1 cellular context compared by ENCODE assay signal in genomic region chr7:98348726-98349474, GRCh38.
TF ChIP-seq lines count a peak whose summit lies in the region.

No MANE protein-coding gene starts in this region.

TF ChIP-seq in K562, 482 proteins besides CTCF, POLR2A, EP300 and RAD21 (continued from another document and continues in another):
- TF ChIP-seq ZNF280A (IDR thresholded peaks at IDR 0.05; ENCODE audit: low read depth, partially characterized antibody): no peak
- peak; percentile 43; the same call in 1 of the 2 replicates for TF ChIP-seq NKRF (IDR thresholded peaks at IDR 0.05; ENCODE audit: borderline replicate concordance)
- peak; percentile 21; the same call in 1 of the 2 replicates for TF ChIP-seq STAT5A (IDR thresholded peaks at IDR 0.05; ENCODE audit: borderline replicate concordance, low read length)
- peak; percentile 50; the same call in 1 of the 2 replicates for TF ChIP-seq ETV1 (tag; conservative IDR thresholded peaks at IDR 0.05; ENCODE audit: low read depth)
- peak; percentile 49 for TF ChIP-seq USF2 (CRISPR knock-in tag; IDR thresholded peaks at IDR 0.05)
- TF ChIP-seq CXXC5 (CRISPR knock-in tag; IDR thresholded peaks at IDR 0.05): peak; percentile 51
- TF ChIP-seq ZNF740 (CRISPR knock-in tag; IDR thresholded peaks at IDR 0.05): no peak
- TF ChIP-seq ZNF740 (tag; IDR thresholded peaks at IDR 0.05): no peak
- TF ChIP-seq MCM7 (IDR thresholded peaks at IDR 0.05): no peak
- TF ChIP-seq SP2 (IDR thresholded peaks at IDR 0.05; ENCODE audit: extremely low read depth, low read depth, low read length, poor library complexity, severe bottlenecking): no peak
- TF ChIP-seq DPF2 (IDR thresholded peaks at IDR 0.05): 0 out of 2 replicates have a peak, but pooled peaks have one; percentile 23
- TF ChIP-seq SIN3A (IDR thresholded peaks at IDR 0.05; ENCODE audit: borderline replicate concordance in 2 of 2, control insufficient read depth in 1 of 2, low read depth in 2 of 2, low read length in 2 of 2): peak in 1 of 2 experiments; percentile 16; a peak in 1 of 4 replicates
- TF ChIP-seq ETS1 (conservative IDR thresholded peaks at IDR 0.05; ENCODE audit: control insufficient read depth, low read depth, low read length): no peak
- no peak for TF ChIP-seq NFYB (IDR thresholded peaks at IDR 0.05; ENCODE audit: extremely low read depth, insufficient read length)
- peak in 1 of 2 experiments; percentile 60 for TF ChIP-seq E2F6 (IDR thresholded peaks at IDR 0.05; ENCODE audit: borderline replicate concordance in 1 of 2, extremely low read depth in 1 of 2, insufficient read depth in 1 of 2, insufficient read length in 1 of 2, low read depth in 1 of 2, low read length in 1 of 2, poor library complexity in 1 of 2, severe bottlenecking in 1 of 2)
- no peak for TF ChIP-seq ZBTB12 (CRISPR knock-in tag; IDR thresholded peaks at IDR 0.05)
- TF ChIP-seq CBX5 (IDR thresholded peaks at IDR 0.05; ENCODE audit: borderline replicate concordance, low read depth): no peak
- no peak for TF ChIP-seq SNAPC5 (CRISPR knock-in tag; IDR thresholded peaks at IDR 0.05)
- TF ChIP-seq PPARD (CRISPR knock-in tag; IDR thresholded peaks at IDR 0.05): no peak
- TF ChIP-seq BCOR (IDR thresholded peaks at IDR 0.05): no peak
- no peak for TF ChIP-seq HNRNPH1 (optimal IDR thresholded peaks at IDR 0.05; ENCODE audit: low read depth, low read length)
- no peak for TF ChIP-seq ZNF24 (IDR thresholded peaks at IDR 0.05)
- TF ChIP-seq ARNT (IDR thresholded peaks at IDR 0.05): no peak
- peak; percentile 47 for TF ChIP-seq CBFA2T2 (conservative IDR thresholded peaks at IDR 0.05)
- no peak for TF ChIP-seq PKNOX1 (IDR thresholded peaks at IDR 0.05)
- TF ChIP-seq HMGXB4 (CRISPR knock-in tag; IDR thresholded peaks at IDR 0.05): no peak
- TF ChIP-seq CUX1 (CRISPR knock-in tag; IDR thresholded peaks at IDR 0.05): no peak
- no peak for TF ChIP-seq ZNF282 (CRISPR knock-in tag; IDR thresholded peaks at IDR 0.05)
- no peak for TF ChIP-seq CREBBP (IDR thresholded peaks at IDR 0.05; ENCODE audit: low read depth, low read length)
- TF ChIP-seq PRPF4 (IDR thresholded peaks at IDR 0.05; ENCODE audit: insufficient read depth, low read depth, low read length, poor library complexity, severe bottlenecking): no peak
- TF ChIP-seq ZEB2 (IDR thresholded peaks at IDR 0.05): no peak
- no peak for TF ChIP-seq JUNB (CRISPR knock-in tag; conservative IDR thresholded peaks at IDR 0.05)
- TF ChIP-seq KDM1A (IDR thresholded peaks at IDR 0.05): 0 out of 4 replicates have a peak, but pooled peaks of 1 of the 2 experiments have one; percentile 11
- no peak for TF ChIP-seq PHF8 (IDR thresholded peaks at IDR 0.05; ENCODE audit: borderline replicate concordance, low read length)
- TF ChIP-seq SMAD3 (CRISPR knock-in tag; conservative IDR thresholded peaks at IDR 0.05): no peak
- TF ChIP-seq PHB2 (IDR thresholded peaks at IDR 0.05; ENCODE audit: low read depth): no peak
- peak; percentile 44; the same call in 1 of the 2 replicates for TF ChIP-seq EP400 (IDR thresholded peaks at IDR 0.05)
- TF ChIP-seq RAD51 (IDR thresholded peaks at IDR 0.05; ENCODE audit: borderline replicate concordance, low read depth): peak; percentile 36; the same call in 1 of the 2 replicates
- TF ChIP-seq CBFA2T3 (IDR thresholded peaks at IDR 0.05): peak; percentile 71
- peak; percentile 27; the same call in 1 of the 2 replicates for TF ChIP-seq NCOR1 (IDR thresholded peaks at IDR 0.05)
- no peak for TF ChIP-seq PML (IDR thresholded peaks at IDR 0.05; ENCODE audit: low read length)
- no peak for TF ChIP-seq CREB1 (IDR thresholded peaks at IDR 0.05)
- 0 out of 2 replicates have a peak, but pooled peaks have one; percentile 32 for TF ChIP-seq CREB1 (CRISPR knock-in tag; IDR thresholded peaks at IDR 0.05)
